In the genomic region with DNA sequence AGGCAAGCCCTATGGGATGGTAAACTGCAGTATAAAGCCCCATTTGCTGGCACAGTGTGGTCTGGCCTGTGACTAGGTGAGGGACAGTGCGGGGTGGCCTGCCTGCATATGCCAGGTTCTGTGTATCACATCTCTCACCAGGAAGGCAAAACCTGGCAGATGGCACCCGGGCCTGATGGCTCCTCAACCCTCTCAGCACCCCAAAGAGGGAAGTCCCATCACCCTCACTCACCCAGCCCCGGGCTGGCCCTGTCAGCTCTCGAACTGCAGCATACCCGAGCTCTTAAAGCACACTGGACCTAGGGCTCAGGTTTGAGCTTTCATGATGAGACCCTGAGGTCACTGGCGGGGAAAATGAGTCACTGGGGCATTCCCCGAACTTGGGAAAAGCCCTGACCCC, we compare ENCODE assay signal across 11 cellular contexts.
"Had no signal": no experiment of that assay in that cellular context is flagged by ENCODE, and none has a peak within 500 bp of the region (broad histone marks: within the 10 kb centered on the region; RNA-seq: fewer than 3 reads in every experiment).

No MANE protein-coding gene starts in this region.

- DNase-seq: activated CD4-positive, alpha-beta T cell treated with anti-CD3 and anti-CD28 coated beads for 4 hours; activated CD8-positive, alpha-beta T cell treated with anti-CD3 and anti-CD28 coated beads for 36 hours; islet precursor cell; stimulated activated CD4-positive, alpha-beta T cell treated with anti-CD3 and anti-CD28 coated beads, Interleukin-1b, Interleukin-23, amount 100 ng/mL, for 48 hours; WERI-Rb-1 had no signal

- H3K4me3 Mint-ChIP-seq: activated CD8-positive, alpha-beta T cell treated with anti-CD3 and anti-CD28 coated beads for 36 hours; neural crest cell; T-helper 1 cell treated with Interleukin-12 subunit alpha and Interleukin-12 subunit beta and Interleukin-4 antibody, amounts not matched to agents 30 μg/mL and 1 μg/mL, for 36 hours had no signal

- H3K27ac ChIP-seq: hepatocyte, left lung, WERI-Rb-1 had no signal

- H3K36me3 ChIP-seq: left lung, WERI-Rb-1 had no signal

- H3K27me3 ChIP-seq: hepatocyte, left lung had no signal

- H3K27me3 Mint-ChIP-seq: activated CD8-positive, alpha-beta T cell treated with anti-CD3 and anti-CD28 coated beads for 36 hours had no signal

- ATAC-seq: activated CD8-positive, alpha-beta T cell treated with anti-CD3 and anti-CD28 coated beads for 36 hours; esophagus mucosa; left lung; sciatic nerve had no signal

- H3K27ac Mint-ChIP-seq: activated CD8-positive, alpha-beta T cell treated with anti-CD3 and anti-CD28 coated beads for 36 hours; T-helper 1 cell treated with Interleukin-12 subunit alpha and Interleukin-12 subunit beta and Interleukin-4 antibody, amounts not matched to agents 30 μg/mL and 1 μg/mL, for 36 hours had no signal

- H3K4me3 ChIP-seq: hepatocyte, left lung had no signal
